Comparison of ENCODE assay signal across 20 cellular contexts in genomic region chr5:176806137-176806536, GRCh38. TPM values are rescaled to one million over a fixed set of nuclear protein-coding genes. Genes with fewer than 3 reads are reported as not detected.
DNase-seq lines count a peak whose midpoint lies in the region; ATAC-seq and TF ChIP-seq lines count a peak whose summit lies in the region.
"Had no signal": no experiment of that assay in that cellular context is flagged by ENCODE, and none has a peak within 500 bp of the region (broad histone marks: within the 10 kb centered on the region; RNA-seq: fewer than 3 reads in every experiment).

No MANE protein-coding gene starts in this region.

- peaks cover 23% of the 10 kb centered on the region for H3K27me3 ChIP-seq in H7 (ENCODE audit: control insufficient read depth, insufficient read depth, low read length)
- H3K27me3 ChIP-seq: BE2C had no signal

- no peak for TF ChIP-seq CTCF in chondrocyte (IDR thresholded peaks at IDR 0.05)

- peaks cover 51% of the 10 kb centered on the region for H3K27me3 Mint-ChIP-seq in chondrocyte (ENCODE audit: low read depth)

- H3K9me3 Mint-ChIP-seq in chondrocyte (ENCODE audit: low read depth): no peaks in the 10 kb centered on the region
- H3K9me3 Mint-ChIP-seq: activated T-cell treated with anti-CD3 and anti-CD28 coated beads, Interleukin-2, amount 50 U/mL, for 72 hours; central memory CD8-positive, alpha-beta T cell had no signal

- H3K4me1 Mint-ChIP-seq in chondrocyte (ENCODE audit: low read depth): peaks cover 9% of the 10 kb centered on the region

- H3K4me3 Mint-ChIP-seq in chondrocyte (ENCODE audit: unreplicated experiment): no peak overlapping the region
- H3K4me3 Mint-ChIP-seq: activated CD8-positive, alpha-beta T cell treated with anti-CD3 and anti-CD28 coated beads, Interleukin-2, amount 10 ng/mL, durations not matched to agents 7 days and 5 days; activated T-cell treated with anti-CD3 and anti-CD28 coated beads, Interleukin-2, amount 50 U/mL, for 72 hours; central memory CD8-positive, alpha-beta T cell; naive thymus-derived CD4-positive, alpha-beta T cell; stimulated activated naive B cell treated with anti-CD40 and anti-IgM and Interleukin-4, amounts not matched to agents 10 μg/mL and 1 μg/mL and 100 μg/mL, for 72 hours had no signal

- no peak overlapping the region for H3K4me3 ChIP-seq in H7 (ENCODE audit: insufficient read depth, low read depth, low read length)
- H3K4me3 ChIP-seq: gastrocnemius medialis, SK-N-MC, tibial nerve had no signal

- H3K27ac Mint-ChIP-seq in chondrocyte (ENCODE audit: unreplicated experiment): no peak overlapping the region
- H3K27ac Mint-ChIP-seq: activated CD8-positive, alpha-beta T cell treated with anti-CD3 and anti-CD28 coated beads, Interleukin-2, amount 10 ng/mL, durations not matched to agents 7 days and 5 days; activated T-cell treated with anti-CD3 and anti-CD28 coated beads, Interleukin-2, amount 50 U/mL, for 72 hours; naive thymus-derived CD4-positive, alpha-beta T cell; stimulated activated naive B cell treated with anti-CD40 and anti-IgM and Interleukin-4, amounts not matched to agents 10 μg/mL and 1 μg/mL and 100 μg/mL, for 72 hours had no signal

- no peak for ATAC-seq in HG03095 (IDR thresholded peaks at IDR 0.05; ENCODE audit: unreplicated experiment)
- ATAC-seq: activated CD8-positive, alpha-beta T cell treated with anti-CD3 and anti-CD28 coated beads, Interleukin-2, amount 10 ng/mL, durations not matched to agents 7 days and 5 days; activated T-cell treated with anti-CD3 and anti-CD28 coated beads, Interleukin-2, amount 50 U/mL, for 72 hours; gastrocnemius medialis; naive thymus-derived CD4-positive, alpha-beta T cell; Panc1; stimulated activated naive B cell treated with anti-CD40 and anti-IgM and Interleukin-4, amounts not matched to agents 10 μg/mL and 1 μg/mL and 100 μg/mL, for 72 hours had no signal

- DNase-seq in H7: peak; percentile 44
- peak; percentile 43 for DNase-seq in OCI-M1 (lab: John Stamatoyannopoulos, UW)
- DNase-seq in dermis blood vessel endothelial cell: peak; percentile 51
- peak; percentile 55 for DNase-seq in myocyte (ENCODE audit: low read depth)
- no peak for DNase-seq in chondrocyte (ENCODE audit: low spot score)
- DNase-seq in T-helper 2 cell: no peak
- DNase-seq: activated CD8-positive, alpha-beta T cell treated with anti-CD3 and anti-CD28 coated beads, Interleukin-2, amount 10 ng/mL, durations not matched to agents 7 days and 5 days; activated T-cell treated with anti-CD3 and anti-CD28 coated beads, Interleukin-2, amount 50 U/mL, for 72 hours; BE2C; gastrocnemius medialis; naive thymus-derived CD4-positive, alpha-beta T cell; NCI-H2081; NCI-H526 treated with DMSO at 0.1 percent for 48 hours; stimulated activated CD4-positive, alpha-beta T cell treated with anti-CD3 and anti-CD28 coated beads, Interleukin-12 subunit alpha, Interleukin-12 subunit beta, amount 100 ng/mL, for 4 hours; stimulated activated naive B cell treated with anti-CD40 and anti-IgM and Interleukin-4, amounts not matched to agents 10 μg/mL and 1 μg/mL and 100 μg/mL, for 72 hours had no signal

- no peaks in the 10 kb centered on the region for H3K36me3 ChIP-seq in H7 (replicated peaks; ENCODE audit: control insufficient read depth, insufficient read depth, low read length)
- H3K36me3 ChIP-seq: BE2C, gastrocnemius medialis, tibial nerve had no signal

- H3K36me3 Mint-ChIP-seq in chondrocyte (ENCODE audit: low read depth): no peaks in the 10 kb centered on the region
- H3K36me3 Mint-ChIP-seq: naive thymus-derived CD4-positive, alpha-beta T cell; stimulated activated naive B cell treated with anti-CD40 and anti-IgM and Interleukin-4, amounts not matched to agents 10 μg/mL and 1 μg/mL and 100 μg/mL, for 72 hours had no signal

RNA-seq across cellular contexts. Expression of gene UNC5A, which starts 4.2 kb away (rescaled TPM):
- total RNA-seq in H7 (2014; rRNA removed; shearing (Covaris generic)): 3.7 and 4.6 TPM in 2 replicates
- total RNA-seq in dermis blood vessel endothelial cell: 0.34 and 1.5 TPM in 2 replicates
- 0.21 and 0.68 TPM in 2 replicates for total RNA-seq in myocyte
- not detected for polyA plus RNA-seq in myocyte (2012)
- 0.15 to 0.18 TPM (median 0.17 TPM) in 3 replicates for total RNA-seq in chondrocyte
- total RNA-seq: activated CD8-positive, alpha-beta T cell treated with anti-CD3 and anti-CD28 coated beads, Interleukin-2, amount 10 ng/mL, durations not matched to agents 7 days and 5 days; naive thymus-derived CD4-positive, alpha-beta T cell; tibial nerve had no signal
- polyA plus RNA-seq: naive thymus-derived CD4-positive, alpha-beta T cell had no signal

Comparison
In these comparisons a context has a peak if more than half of its experiments do, and no peak if none do; other contexts are left out.
1. DNase-seq: peak in H7 (single experiment), OCI-M1 (single experiment), dermis blood vessel endothelial cell (single experiment) and myocyte (single experiment); none in chondrocyte (single experiment) and T-helper 2 cell (0 of 5).